37 cellular contexts compared by ENCODE assay signal in the genomic region with DNA sequence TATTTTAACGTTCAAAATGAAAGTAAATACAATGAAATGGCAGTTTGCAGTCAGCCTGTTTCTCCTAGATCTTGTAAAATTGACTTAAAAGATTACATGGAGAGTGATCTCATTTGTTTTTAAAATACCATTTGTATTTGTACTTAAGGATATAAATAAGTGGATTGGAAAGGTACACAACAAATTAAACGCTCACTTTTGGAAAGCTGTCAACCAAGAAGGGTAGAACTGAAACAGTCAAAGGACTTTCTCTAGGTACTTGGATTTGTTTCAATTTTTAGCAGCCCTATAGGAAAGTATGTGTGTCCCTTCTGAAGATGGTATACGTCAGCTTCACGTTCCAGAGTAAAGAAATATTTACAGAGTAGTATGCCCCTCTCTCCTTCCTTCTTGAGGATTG. TPM values are rescaled to one million over a fixed set of nuclear protein-coding genes. Genes with fewer than 3 reads are reported as not detected.
"Had no signal": no experiment of that assay in that cellular context is flagged by ENCODE, and none has a peak within 500 bp of the region (broad histone marks: within the 10 kb centered on the region; RNA-seq: fewer than 3 reads in every experiment).

No MANE protein-coding gene starts in this region.

- DNase-seq: activated CD4-positive, alpha-beta memory T cell treated with anti-CD3 and anti-CD28 coated beads for 36 hours; activated CD4-positive, alpha-beta T cell treated with anti-CD3 and anti-CD28 coated beads for 36 hours; activated CD4-positive, alpha-beta T cell treated with anti-CD3 and anti-CD28 coated beads, Interleukin-2, amount 10 ng/mL, durations not matched to agents 24 days and 14 days; activated CD4-positive, CD25-positive, alpha-beta regulatory T cell; activated CD4-positive, CD25-positive, alpha-beta regulatory T cell treated with anti-CD3 and anti-CD28 coated beads, Interleukin-2, amount 50 U/mL, for 72 hours; activated CD8-positive, alpha-beta memory T cell treated with anti-CD3 and anti-CD28 coated beads, Interleukin-2, amount 10 ng/mL, durations not matched to agents 7 days and 5 days; activated CD8-positive, alpha-beta memory T cell treated with anti-CD3 and anti-CD28 coated beads, Interleukin-2, amount 50 U/mL, for 4 hours; activated CD8-positive, alpha-beta T cell treated with anti-CD3 and anti-CD28 coated beads, Interleukin-2, amount 10 ng/mL, durations not matched to agents 7 days and 5 days; activated effector memory CD4-positive, alpha-beta T cell treated with anti-CD3 and anti-CD28 coated beads, Interleukin-2, amount 50 U/mL, for 16 hours; activated naive CD4-positive, alpha-beta T cell treated with anti-CD3 and anti-CD28 coated beads for 36 hours; activated T-cell treated with anti-CD3 and anti-CD28 coated beads, Interleukin-2, amount 50 U/mL, for 4 hours; adrenal gland; amygdala; aorta; body of pancreas; caudate nucleus; cortex of kidney; dermis blood vessel endothelial cell; effector CD4-positive, alpha-beta T cell; effector memory CD8-positive, alpha-beta T cell; esophagus squamous epithelium; foreskin melanocyte; heart right ventricle; T-helper 1 cell; T-helper 17 cell; T1000 had no signal

- H3K27ac Mint-ChIP-seq: activated CD4-positive, alpha-beta memory T cell treated with anti-CD3 and anti-CD28 coated beads for 36 hours; activated CD4-positive, alpha-beta T cell treated with anti-CD3 and anti-CD28 coated beads for 36 hours; activated CD4-positive, alpha-beta T cell treated with anti-CD3 and anti-CD28 coated beads, Interleukin-2, amount 10 ng/mL, durations not matched to agents 24 days and 14 days; activated CD8-positive, alpha-beta memory T cell treated with anti-CD3 and anti-CD28 coated beads, Interleukin-2, amount 10 ng/mL, durations not matched to agents 7 days and 5 days; activated CD8-positive, alpha-beta T cell treated with anti-CD3 and anti-CD28 coated beads, Interleukin-2, amount 10 ng/mL, durations not matched to agents 7 days and 5 days; activated naive CD4-positive, alpha-beta T cell treated with anti-CD3 and anti-CD28 coated beads for 36 hours; activated naive CD4-positive, alpha-beta T cell treated with anti-CD3 and anti-CD28 coated beads, Interleukin-2, amount 50 U/mL, for 24 hours; activated T-helper 2 cell treated with anti-CD3 and anti-CD28 coated beads, Interferon-gamma antibody, Interleukin-2, Interleukin-4, amounts not matched to agents 10 μg/mL and 5 μg/mL and 100 μg/mL, durations not matched to agents 14 hours and 24 hours and 36 hours; effector memory CD8-positive, alpha-beta T cell; T-helper 17 cell; T-helper 2 cell treated with Interferon-gamma antibody and Interleukin-4, amounts not matched to agents 5 μg/mL and 100 μg/mL, for 36 hours had no signal

- H3K4me3 Mint-ChIP-seq: activated CD4-positive, alpha-beta memory T cell treated with anti-CD3 and anti-CD28 coated beads for 36 hours; activated CD4-positive, alpha-beta T cell treated with anti-CD3 and anti-CD28 coated beads for 36 hours; activated CD4-positive, alpha-beta T cell treated with anti-CD3 and anti-CD28 coated beads, Interleukin-2, amount 10 ng/mL, durations not matched to agents 24 days and 14 days; activated CD8-positive, alpha-beta memory T cell treated with anti-CD3 and anti-CD28 coated beads, Interleukin-2, amount 10 ng/mL, durations not matched to agents 7 days and 5 days; activated CD8-positive, alpha-beta T cell treated with anti-CD3 and anti-CD28 coated beads, Interleukin-2, amount 10 ng/mL, durations not matched to agents 7 days and 5 days; activated naive CD4-positive, alpha-beta T cell treated with anti-CD3 and anti-CD28 coated beads for 36 hours; activated naive CD4-positive, alpha-beta T cell treated with anti-CD3 and anti-CD28 coated beads, Interleukin-2, amount 50 U/mL, for 24 hours; activated T-cell treated with anti-CD3 and anti-CD28 coated beads, Interleukin-2, amount 50 U/mL, for 4 hours; effector memory CD8-positive, alpha-beta T cell; T-helper 17 cell; T-helper 2 cell treated with Interferon-gamma antibody and Interleukin-4, amounts not matched to agents 5 μg/mL and 100 μg/mL, for 36 hours had no signal

- H3K9me3 Mint-ChIP-seq: activated CD4-positive, alpha-beta memory T cell treated with anti-CD3 and anti-CD28 coated beads for 36 hours; activated CD4-positive, alpha-beta T cell treated with anti-CD3 and anti-CD28 coated beads, Interleukin-2, amount 10 ng/mL, durations not matched to agents 24 days and 14 days; activated naive CD4-positive, alpha-beta T cell treated with anti-CD3 and anti-CD28 coated beads for 36 hours; activated naive CD4-positive, alpha-beta T cell treated with anti-CD3 and anti-CD28 coated beads, Interleukin-2, amount 50 U/mL, for 24 hours; activated T-cell treated with anti-CD3 and anti-CD28 coated beads, Interleukin-2, amount 50 U/mL, for 4 hours; activated T-helper 2 cell treated with anti-CD3 and anti-CD28 coated beads, Interferon-gamma antibody, Interleukin-2, Interleukin-4, amounts not matched to agents 10 μg/mL and 5 μg/mL and 100 μg/mL, durations not matched to agents 14 hours and 24 hours and 36 hours; effector memory CD8-positive, alpha-beta T cell; T-helper 2 cell treated with Interferon-gamma antibody and Interleukin-4, amounts not matched to agents 5 μg/mL and 100 μg/mL, for 36 hours had no signal

- H3K4me3 ChIP-seq: adrenal gland, body of pancreas, esophagus squamous epithelium, gastroesophageal sphincter, heart right ventricle, hepatocyte had no signal

- ATAC-seq: activated CD4-positive, alpha-beta T cell treated with anti-CD3 and anti-CD28 coated beads for 36 hours; activated CD8-positive, alpha-beta memory T cell treated with anti-CD3 and anti-CD28 coated beads, Interleukin-2, amount 10 ng/mL, durations not matched to agents 7 days and 5 days; activated CD8-positive, alpha-beta T cell treated with anti-CD3 and anti-CD28 coated beads, Interleukin-2, amount 10 ng/mL, durations not matched to agents 7 days and 5 days; activated T-cell treated with anti-CD3 and anti-CD28 coated beads, Interleukin-2, amount 50 U/mL, for 4 hours; body of pancreas; effector memory CD8-positive, alpha-beta T cell; gastroesophageal sphincter; heart right ventricle; T-helper 17 cell had no signal

- H3K27me3 Mint-ChIP-seq: activated CD4-positive, alpha-beta memory T cell treated with anti-CD3 and anti-CD28 coated beads for 36 hours; activated CD4-positive, alpha-beta T cell treated with anti-CD3 and anti-CD28 coated beads for 36 hours; activated CD4-positive, alpha-beta T cell treated with anti-CD3 and anti-CD28 coated beads, Interleukin-2, amount 10 ng/mL, durations not matched to agents 24 days and 14 days; activated CD8-positive, alpha-beta memory T cell treated with anti-CD3 and anti-CD28 coated beads, Interleukin-2, amount 10 ng/mL, durations not matched to agents 7 days and 5 days; activated naive CD4-positive, alpha-beta T cell treated with anti-CD3 and anti-CD28 coated beads, Interleukin-2, amount 50 U/mL, for 24 hours; effector memory CD8-positive, alpha-beta T cell; T-helper 17 cell had no signal

RNA-seq across cellular contexts. Expression of a gene that starts 18.7 kb away (rescaled TPM):
- total RNA-seq: activated CD4-positive, alpha-beta memory T cell treated with anti-CD3 and anti-CD28 coated beads for 36 hours; activated CD4-positive, alpha-beta T cell treated with anti-CD3 and anti-CD28 coated beads for 36 hours; activated CD4-positive, alpha-beta T cell treated with anti-CD3 and anti-CD28 coated beads, Interleukin-2, amount 10 ng/mL, durations not matched to agents 24 days and 14 days; activated CD8-positive, alpha-beta memory T cell treated with anti-CD3 and anti-CD28 coated beads for 36 hours; activated CD8-positive, alpha-beta memory T cell treated with anti-CD3 and anti-CD28 coated beads, Interleukin-2, amount 10 ng/mL, durations not matched to agents 7 days and 5 days; activated CD8-positive, alpha-beta T cell treated with anti-CD3 and anti-CD28 coated beads, Interleukin-2, amount 10 ng/mL, durations not matched to agents 7 days and 5 days; activated naive CD4-positive, alpha-beta T cell treated with anti-CD3 and anti-CD28 coated beads for 36 hours; activated T-cell treated with anti-CD3 and anti-CD28 coated beads, Interleukin-2, amount 50 U/mL, for 4 hours; activated T-helper 2 cell treated with anti-CD3 and anti-CD28 coated beads, Interferon-gamma antibody, Interleukin-2, Interleukin-4, amounts not matched to agents 10 μg/mL and 5 μg/mL and 100 μg/mL, durations not matched to agents 14 hours and 24 hours and 36 hours; adrenal gland; aorta; body of pancreas; chondrocyte; dermis blood vessel endothelial cell; endothelial cell of umbilical vein; esophagus squamous epithelium; fibroblast of lung; fibroblast of villous mesenchyme; glomerular endothelial cell; heart right ventricle; hepatocyte; T-helper 17 cell had no signal
